ENCODE assay signal across 1 cellular context in the genomic region with DNA sequence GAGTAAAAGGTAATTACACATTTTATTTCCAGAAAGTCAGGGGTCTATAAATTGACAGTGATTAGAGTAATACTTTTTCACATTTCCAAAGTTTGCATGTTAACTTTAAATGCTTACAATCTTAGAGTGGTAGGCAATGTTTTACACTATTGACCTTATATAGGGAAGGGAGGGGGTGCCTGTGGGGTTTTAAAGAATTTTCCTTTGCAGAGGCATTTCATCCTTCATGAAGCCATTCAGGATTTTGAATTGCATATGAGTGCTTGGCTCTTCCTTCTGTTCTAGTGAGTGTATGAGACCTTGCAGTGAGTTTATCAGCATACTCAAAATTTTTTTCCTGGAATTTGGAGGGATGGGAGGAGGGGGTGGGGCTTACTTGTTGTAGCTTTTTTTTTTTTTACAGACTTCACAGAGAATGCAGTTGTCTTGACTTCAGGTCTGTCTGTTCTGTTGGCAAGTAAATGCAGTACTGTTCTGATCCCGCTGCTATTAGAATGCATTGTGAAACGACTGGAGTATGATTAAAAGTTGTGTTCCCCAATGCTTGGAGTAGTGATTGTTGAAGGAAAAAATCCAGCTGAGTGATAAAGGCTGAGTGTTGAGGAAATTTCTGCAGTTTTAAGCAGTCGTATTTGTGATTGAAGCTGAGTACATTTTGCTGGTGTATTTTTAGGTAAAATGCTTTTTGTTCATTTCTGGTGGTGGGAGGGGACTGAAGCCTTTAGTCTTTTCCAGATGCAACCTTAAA.
A peak's percentile ranks its signal among the peaks of the same experiment; 100 is the strongest.
TF ChIP-seq lines count a peak whose summit lies in the region.

No MANE protein-coding gene starts in this region.

TF ChIP-seq in GM12878, 131 proteins besides CTCF, POLR2A, EP300 and RAD21 (continued from another document and continues in another):
- TF ChIP-seq ZNF384 (IDR thresholded peaks at IDR 0.05; ENCODE audit: borderline replicate concordance, low read depth, low read length) (0 out of 2 replicates have a peak, but pooled peaks have one; percentile 43), NFIC (IDR thresholded peaks at IDR 0.05; ENCODE audit: low read depth, low read length) (peak; percentile 56; the same call in 1 of the 2 replicates), CREB1 (IDR thresholded peaks at IDR 0.05; ENCODE audit: low read depth) (0 out of 2 replicates have a peak, but pooled peaks have one; percentile 8), SIX5 (IDR thresholded peaks at IDR 0.05; ENCODE audit: low read depth, low read length, severe bottlenecking) (no peak), CBX3 (IDR thresholded peaks at IDR 0.05; ENCODE audit: borderline replicate concordance, low read depth) (no peak), RELA (IDR thresholded peaks at IDR 0.05; ENCODE audit: borderline replicate concordance, partially characterized antibody) (no peak), NR2F1 (conservative IDR thresholded peaks at IDR 0.05) (no peak), ZZZ3 (IDR thresholded peaks at IDR 0.05; ENCODE audit: control insufficient read depth, insufficient read length, low read depth) (no peak), MEF2B (IDR thresholded peaks at IDR 0.05; ENCODE audit: partially characterized antibody, poor library complexity, severe bottlenecking) (no peak), ZBED1 (IDR thresholded peaks at IDR 0.05; ENCODE audit: borderline replicate concordance) (peak; percentile 77), ZNF274 (IDR thresholded peaks at IDR 0.05; ENCODE audit: insufficient read depth, insufficient read length) (no peak), CREM (IDR thresholded peaks at IDR 0.05; ENCODE audit: low read depth) (peak; percentile 2), MTA3 (IDR thresholded peaks at IDR 0.05; ENCODE audit: borderline replicate concordance, low read length) (no peak; the same call in none of the 2 replicates), KAT2A (conservative IDR thresholded peaks at IDR 0.05; ENCODE audit: control insufficient read depth, low read depth, low read length) (no peak), TCF3 (IDR thresholded peaks at IDR 0.05; ENCODE audit: borderline replicate concordance, insufficient read depth, low read depth, low read length) (no peak), MXI1 (IDR thresholded peaks at IDR 0.05; ENCODE audit: low read depth, low read length) (no peak; the same call in 1 of the 2 replicates), PML (IDR thresholded peaks at IDR 0.05; ENCODE audit: low read length) (peak; percentile 6; the same call in 1 of the 2 replicates), BACH1 (IDR thresholded peaks at IDR 0.05; ENCODE audit: borderline replicate concordance) (peak; percentile 86), NFYA (IDR thresholded peaks at IDR 0.05; ENCODE audit: borderline replicate concordance, low read depth, low read length) (no peak)
- TF ChIP-seq, protein P1, sequence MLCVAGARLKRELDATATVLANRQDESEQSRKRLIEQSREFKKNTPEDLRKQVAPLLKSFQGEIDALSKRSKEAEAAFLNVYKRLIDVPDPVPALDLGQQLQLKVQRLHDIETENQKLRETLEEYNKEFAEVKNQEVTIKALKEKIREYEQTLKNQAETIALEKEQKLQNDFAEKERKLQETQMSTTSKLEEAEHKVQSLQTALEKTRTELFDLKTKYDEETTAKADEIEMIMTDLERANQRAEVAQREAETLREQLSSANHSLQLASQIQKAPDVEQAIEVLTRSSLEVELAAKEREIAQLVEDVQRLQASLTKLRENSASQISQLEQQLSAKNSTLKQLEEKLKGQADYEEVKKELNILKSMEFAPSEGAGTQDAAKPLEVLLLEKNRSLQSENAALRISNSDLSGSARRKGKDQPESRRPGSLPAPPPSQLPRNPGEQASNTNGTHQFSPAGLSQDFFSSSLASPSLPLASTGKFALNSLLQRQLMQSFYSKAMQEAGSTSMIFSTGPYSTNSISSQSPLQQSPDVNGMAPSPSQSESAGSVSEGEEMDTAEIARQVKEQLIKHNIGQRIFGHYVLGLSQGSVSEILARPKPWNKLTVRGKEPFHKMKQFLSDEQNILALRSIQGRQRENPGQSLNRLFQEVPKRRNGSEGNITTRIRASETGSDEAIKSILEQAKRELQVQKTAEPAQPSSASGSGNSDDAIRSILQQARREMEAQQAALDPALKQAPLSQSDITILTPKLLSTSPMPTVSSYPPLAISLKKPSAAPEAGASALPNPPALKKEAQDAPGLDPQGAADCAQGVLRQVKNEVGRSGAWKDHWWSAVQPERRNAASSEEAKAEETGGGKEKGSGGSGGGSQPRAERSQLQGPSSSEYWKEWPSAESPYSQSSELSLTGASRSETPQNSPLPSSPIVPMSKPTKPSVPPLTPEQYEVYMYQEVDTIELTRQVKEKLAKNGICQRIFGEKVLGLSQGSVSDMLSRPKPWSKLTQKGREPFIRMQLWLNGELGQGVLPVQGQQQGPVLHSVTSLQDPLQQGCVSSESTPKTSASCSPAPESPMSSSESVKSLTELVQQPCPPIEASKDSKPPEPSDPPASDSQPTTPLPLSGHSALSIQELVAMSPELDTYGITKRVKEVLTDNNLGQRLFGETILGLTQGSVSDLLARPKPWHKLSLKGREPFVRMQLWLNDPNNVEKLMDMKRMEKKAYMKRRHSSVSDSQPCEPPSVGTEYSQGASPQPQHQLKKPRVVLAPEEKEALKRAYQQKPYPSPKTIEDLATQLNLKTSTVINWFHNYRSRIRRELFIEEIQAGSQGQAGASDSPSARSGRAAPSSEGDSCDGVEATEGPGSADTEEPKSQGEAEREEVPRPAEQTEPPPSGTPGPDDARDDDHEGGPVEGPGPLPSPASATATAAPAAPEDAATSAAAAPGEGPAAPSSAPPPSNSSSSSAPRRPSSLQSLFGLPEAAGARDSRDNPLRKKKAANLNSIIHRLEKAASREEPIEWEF (IDR thresholded peaks at IDR 0.05; ENCODE audit: insufficient replicate concordance, low read depth, low read length): no peak
- TF ChIP-seq, protein P2, sequence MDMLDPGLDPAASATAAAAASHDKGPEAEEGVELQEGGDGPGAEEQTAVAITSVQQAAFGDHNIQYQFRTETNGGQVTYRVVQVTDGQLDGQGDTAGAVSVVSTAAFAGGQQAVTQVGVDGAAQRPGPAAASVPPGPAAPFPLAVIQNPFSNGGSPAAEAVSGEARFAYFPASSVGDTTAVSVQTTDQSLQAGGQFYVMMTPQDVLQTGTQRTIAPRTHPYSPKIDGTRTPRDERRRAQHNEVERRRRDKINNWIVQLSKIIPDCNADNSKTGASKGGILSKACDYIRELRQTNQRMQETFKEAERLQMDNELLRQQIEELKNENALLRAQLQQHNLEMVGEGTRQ (IDR thresholded peaks at IDR 0.05; ENCODE audit: borderline replicate concordance, low read depth, low read length): no peak
- TF ChIP-seq, protein P3, sequence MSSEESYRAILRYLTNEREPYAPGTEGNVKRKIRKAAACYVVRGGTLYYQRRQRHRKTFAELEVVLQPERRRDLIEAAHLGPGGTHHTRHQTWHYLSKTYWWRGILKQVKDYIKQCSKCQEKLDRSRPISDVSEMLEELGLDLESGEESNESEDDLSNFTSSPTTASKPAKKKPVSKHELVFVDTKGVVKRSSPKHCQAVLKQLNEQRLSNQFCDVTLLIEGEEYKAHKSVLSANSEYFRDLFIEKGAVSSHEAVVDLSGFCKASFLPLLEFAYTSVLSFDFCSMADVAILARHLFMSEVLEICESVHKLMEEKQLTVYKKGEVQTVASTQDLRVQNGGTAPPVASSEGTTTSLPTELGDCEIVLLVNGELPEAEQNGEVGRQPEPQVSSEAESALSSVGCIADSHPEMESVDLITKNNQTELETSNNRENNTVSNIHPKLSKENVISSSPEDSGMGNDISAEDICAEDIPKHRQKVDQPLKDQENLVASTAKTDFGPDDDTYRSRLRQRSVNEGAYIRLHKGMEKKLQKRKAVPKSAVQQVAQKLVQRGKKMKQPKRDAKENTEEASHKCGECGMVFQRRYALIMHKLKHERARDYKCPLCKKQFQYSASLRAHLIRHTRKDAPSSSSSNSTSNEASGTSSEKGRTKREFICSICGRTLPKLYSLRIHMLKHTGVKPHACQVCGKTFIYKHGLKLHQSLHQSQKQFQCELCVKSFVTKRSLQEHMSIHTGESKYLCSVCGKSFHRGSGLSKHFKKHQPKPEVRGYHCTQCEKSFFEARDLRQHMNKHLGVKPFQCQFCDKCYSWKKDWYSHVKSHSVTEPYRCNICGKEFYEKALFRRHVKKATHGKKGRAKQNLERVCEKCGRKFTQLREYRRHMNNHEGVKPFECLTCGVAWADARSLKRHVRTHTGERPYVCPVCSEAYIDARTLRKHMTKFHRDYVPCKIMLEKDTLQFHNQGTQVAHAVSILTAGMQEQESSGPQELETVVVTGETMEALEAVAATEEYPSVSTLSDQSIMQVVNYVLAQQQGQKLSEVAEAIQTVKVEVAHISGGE (CRISPR knock-in tag; IDR thresholded peaks at IDR 0.05): peak; percentile 70
- TF ChIP-seq, protein P4, sequence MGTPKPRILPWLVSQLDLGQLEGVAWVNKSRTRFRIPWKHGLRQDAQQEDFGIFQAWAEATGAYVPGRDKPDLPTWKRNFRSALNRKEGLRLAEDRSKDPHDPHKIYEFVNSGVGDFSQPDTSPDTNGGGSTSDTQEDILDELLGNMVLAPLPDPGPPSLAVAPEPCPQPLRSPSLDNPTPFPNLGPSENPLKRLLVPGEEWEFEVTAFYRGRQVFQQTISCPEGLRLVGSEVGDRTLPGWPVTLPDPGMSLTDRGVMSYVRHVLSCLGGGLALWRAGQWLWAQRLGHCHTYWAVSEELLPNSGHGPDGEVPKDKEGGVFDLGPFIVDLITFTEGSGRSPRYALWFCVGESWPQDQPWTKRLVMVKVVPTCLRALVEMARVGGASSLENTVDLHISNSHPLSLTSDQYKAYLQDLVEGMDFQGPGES (IDR thresholded peaks at IDR 0.05): no peak
- TF ChIP-seq, protein P5, sequence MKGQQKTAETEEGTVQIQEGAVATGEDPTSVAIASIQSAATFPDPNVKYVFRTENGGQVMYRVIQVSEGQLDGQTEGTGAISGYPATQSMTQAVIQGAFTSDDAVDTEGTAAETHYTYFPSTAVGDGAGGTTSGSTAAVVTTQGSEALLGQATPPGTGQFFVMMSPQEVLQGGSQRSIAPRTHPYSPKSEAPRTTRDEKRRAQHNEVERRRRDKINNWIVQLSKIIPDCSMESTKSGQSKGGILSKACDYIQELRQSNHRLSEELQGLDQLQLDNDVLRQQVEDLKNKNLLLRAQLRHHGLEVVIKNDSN (IDR thresholded peaks at IDR 0.05; ENCODE audit: borderline replicate concordance, extremely low read length, insufficient read depth, low read depth, low read length): no peak
- TF ChIP-seq, protein P6, sequence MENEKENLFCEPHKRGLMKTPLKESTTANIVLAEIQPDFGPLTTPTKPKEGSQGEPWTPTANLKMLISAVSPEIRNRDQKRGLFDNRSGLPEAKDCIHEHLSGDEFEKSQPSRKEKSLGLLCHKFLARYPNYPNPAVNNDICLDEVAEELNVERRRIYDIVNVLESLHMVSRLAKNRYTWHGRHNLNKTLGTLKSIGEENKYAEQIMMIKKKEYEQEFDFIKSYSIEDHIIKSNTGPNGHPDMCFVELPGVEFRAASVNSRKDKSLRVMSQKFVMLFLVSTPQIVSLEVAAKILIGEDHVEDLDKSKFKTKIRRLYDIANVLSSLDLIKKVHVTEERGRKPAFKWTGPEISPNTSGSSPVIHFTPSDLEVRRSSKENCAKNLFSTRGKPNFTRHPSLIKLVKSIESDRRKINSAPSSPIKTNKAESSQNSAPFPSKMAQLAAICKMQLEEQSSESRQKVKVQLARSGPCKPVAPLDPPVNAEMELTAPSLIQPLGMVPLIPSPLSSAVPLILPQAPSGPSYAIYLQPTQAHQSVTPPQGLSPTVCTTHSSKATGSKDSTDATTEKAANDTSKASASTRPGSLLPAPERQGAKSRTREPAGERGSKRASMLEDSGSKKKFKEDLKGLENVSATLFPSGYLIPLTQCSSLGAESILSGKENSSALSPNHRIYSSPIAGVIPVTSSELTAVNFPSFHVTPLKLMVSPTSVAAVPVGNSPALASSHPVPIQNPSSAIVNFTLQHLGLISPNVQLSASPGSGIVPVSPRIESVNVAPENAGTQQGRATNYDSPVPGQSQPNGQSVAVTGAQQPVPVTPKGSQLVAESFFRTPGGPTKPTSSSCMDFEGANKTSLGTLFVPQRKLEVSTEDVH (IDR thresholded peaks at IDR 0.05; ENCODE audit: low read depth, partially characterized antibody): no peak
- TF ChIP-seq, protein P7, sequence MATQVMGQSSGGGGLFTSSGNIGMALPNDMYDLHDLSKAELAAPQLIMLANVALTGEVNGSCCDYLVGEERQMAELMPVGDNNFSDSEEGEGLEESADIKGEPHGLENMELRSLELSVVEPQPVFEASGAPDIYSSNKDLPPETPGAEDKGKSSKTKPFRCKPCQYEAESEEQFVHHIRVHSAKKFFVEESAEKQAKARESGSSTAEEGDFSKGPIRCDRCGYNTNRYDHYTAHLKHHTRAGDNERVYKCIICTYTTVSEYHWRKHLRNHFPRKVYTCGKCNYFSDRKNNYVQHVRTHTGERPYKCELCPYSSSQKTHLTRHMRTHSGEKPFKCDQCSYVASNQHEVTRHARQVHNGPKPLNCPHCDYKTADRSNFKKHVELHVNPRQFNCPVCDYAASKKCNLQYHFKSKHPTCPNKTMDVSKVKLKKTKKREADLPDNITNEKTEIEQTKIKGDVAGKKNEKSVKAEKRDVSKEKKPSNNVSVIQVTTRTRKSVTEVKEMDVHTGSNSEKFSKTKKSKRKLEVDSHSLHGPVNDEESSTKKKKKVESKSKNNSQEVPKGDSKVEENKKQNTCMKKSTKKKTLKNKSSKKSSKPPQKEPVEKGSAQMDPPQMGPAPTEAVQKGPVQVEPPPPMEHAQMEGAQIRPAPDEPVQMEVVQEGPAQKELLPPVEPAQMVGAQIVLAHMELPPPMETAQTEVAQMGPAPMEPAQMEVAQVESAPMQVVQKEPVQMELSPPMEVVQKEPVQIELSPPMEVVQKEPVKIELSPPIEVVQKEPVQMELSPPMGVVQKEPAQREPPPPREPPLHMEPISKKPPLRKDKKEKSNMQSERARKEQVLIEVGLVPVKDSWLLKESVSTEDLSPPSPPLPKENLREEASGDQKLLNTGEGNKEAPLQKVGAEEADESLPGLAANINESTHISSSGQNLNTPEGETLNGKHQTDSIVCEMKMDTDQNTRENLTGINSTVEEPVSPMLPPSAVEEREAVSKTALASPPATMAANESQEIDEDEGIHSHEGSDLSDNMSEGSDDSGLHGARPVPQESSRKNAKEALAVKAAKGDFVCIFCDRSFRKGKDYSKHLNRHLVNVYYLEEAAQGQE (IDR thresholded peaks at IDR 0.05; ENCODE audit: low read depth, low read length): 0 out of 2 replicates have a peak, but pooled peaks have one; percentile 5
- TF ChIP-seq, protein P8, sequence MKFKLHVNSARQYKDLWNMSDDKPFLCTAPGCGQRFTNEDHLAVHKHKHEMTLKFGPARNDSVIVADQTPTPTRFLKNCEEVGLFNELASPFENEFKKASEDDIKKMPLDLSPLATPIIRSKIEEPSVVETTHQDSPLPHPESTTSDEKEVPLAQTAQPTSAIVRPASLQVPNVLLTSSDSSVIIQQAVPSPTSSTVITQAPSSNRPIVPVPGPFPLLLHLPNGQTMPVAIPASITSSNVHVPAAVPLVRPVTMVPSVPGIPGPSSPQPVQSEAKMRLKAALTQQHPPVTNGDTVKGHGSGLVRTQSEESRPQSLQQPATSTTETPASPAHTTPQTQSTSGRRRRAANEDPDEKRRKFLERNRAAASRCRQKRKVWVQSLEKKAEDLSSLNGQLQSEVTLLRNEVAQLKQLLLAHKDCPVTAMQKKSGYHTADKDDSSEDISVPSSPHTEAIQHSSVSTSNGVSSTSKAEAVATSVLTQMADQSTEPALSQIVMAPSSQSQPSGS (IDR thresholded peaks at IDR 0.05; ENCODE audit: low read length): peak; percentile 57
